In the genomic region with DNA sequence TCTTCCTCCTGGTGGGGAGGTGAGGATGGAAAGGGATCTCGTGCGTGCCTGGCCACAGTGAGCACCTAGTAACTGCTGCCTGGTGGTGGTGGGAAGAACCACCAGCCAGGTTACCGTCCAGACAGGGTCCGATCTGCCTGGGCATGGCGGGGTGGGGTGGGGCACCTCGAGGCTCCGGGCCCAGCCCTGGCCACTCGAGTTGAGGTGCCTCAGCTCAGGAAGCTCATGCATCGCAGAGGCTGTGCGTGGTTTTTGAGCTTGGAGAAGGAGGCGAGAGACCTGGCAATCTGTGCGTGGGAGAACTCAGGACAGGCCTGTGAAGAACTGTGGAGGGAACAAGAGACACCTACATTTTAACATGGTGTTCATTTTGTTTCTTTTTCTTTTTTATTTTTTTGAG, we compare ENCODE assay signal across 20 cellular contexts. TPM values are rescaled to one million over a fixed set of nuclear protein-coding genes. Genes with fewer than 3 reads are reported as not detected.
"Had no signal": no experiment of that assay in that cellular context is flagged by ENCODE, and none has a peak within 500 bp of the region (broad histone marks: within the 10 kb centered on the region; RNA-seq: fewer than 3 reads in every experiment).

No MANE protein-coding gene starts in this region.

- ATAC-seq: SK-N-SH treated with all-trans-retinoic acid at 6 μM for 48 hours had no signal

- H3K9ac ChIP-seq: KMS-11 had no signal

- DNase-seq: Kasumi-1, MM.1S, NCI-H1092 treated with DMSO at 0.1 percent for 48 hours, NCI-H1436, NCI-H187, NCI-H2029, NCI-H2081 treated with DMSO at 0.1 percent for 48 hours, NCI-H2171, NCI-H226, NCI-H446, NCI-H510A, NCI-H524 treated with DMSO at 0.1 percent for 48 hours, NCI-H69, NCI-H774, RPMI8226, SHP77 had no signal

- H3K4me2 ChIP-seq: KMS-11 had no signal

- H3K27ac ChIP-seq: KMS-11 had no signal

RNA-seq across cellular contexts. Expression of gene LAMC3, which starts 38.9 kb away (rescaled TPM):
- total RNA-seq: HT-29, M059J had no signal
